ENCODE assay signal across 1 cellular context in genomic region chr11:7080900-7081299, GRCh38.
TF ChIP-seq lines count a peak whose summit lies in the region.

No MANE protein-coding gene starts in this region.

TF ChIP-seq in K562, 482 proteins besides CTCF, POLR2A, EP300 and RAD21 (continued from another document):
- TF ChIP-seq NFE2L1 (tag; IDR thresholded peaks at IDR 0.05; ENCODE audit: borderline replicate concordance, low read depth) (no peak), FOS (IDR thresholded peaks at IDR 0.05; ENCODE audit: extremely low read depth, insufficient read length) (no peak), ZNF780A (CRISPR knock-in tag; IDR thresholded peaks at IDR 0.05) (no peak), ZNF785 (CRISPR knock-in tag; IDR thresholded peaks at IDR 0.05) (no peak), HDAC2 (IDR thresholded peaks at IDR 0.05) (0 out of 2 replicates have a peak, but pooled peaks have one; percentile 18), NFIC (IDR thresholded peaks at IDR 0.05) (peak; percentile 23; the same call in 1 of the 2 replicates), CBX8 (IDR thresholded peaks at IDR 0.05; ENCODE audit: borderline replicate concordance, extremely low read depth, low read depth, low read length, poor library complexity, severe bottlenecking) (no peak), POU5F1 (IDR thresholded peaks at IDR 0.05; ENCODE audit: borderline replicate concordance, low read depth, low read length, partially characterized antibody) (no peak), CCAR2 (IDR thresholded peaks at IDR 0.05; ENCODE audit: low read depth, low read length) (no peak), MYNN (IDR thresholded peaks at IDR 0.05) (no peak), MYNN (CRISPR knock-in tag; IDR thresholded peaks at IDR 0.05) (no peak)
- TF ChIP-seq, protein P1, sequence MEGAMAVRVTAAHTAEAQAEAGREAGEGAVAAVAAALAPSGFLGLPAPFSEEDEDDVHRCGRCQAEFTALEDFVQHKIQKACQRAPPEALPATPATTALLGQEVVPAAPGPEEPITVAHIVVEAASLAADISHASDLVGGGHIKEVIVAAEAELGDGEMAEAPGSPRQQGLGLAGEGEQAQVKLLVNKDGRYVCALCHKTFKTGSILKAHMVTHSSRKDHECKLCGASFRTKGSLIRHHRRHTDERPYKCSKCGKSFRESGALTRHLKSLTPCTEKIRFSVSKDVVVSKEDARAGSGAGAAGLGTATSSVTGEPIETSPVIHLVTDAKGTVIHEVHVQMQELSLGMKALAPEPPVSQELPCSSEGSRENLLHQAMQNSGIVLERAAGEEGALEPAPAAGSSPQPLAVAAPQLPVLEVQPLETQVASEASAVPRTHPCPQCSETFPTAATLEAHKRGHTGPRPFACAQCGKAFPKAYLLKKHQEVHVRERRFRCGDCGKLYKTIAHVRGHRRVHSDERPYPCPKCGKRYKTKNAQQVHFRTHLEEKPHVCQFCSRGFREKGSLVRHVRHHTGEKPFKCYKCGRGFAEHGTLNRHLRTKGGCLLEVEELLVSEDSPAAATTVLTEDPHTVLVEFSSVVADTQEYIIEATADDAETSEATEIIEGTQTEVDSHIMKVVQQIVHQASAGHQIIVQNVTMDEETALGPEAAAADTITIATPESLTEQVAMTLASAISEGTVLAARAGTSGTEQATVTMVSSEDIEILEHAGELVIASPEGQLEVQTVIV (CRISPR knock-in tag; IDR thresholded peaks at IDR 0.05; ENCODE audit: borderline replicate concordance), result no peak
- TF ChIP-seq, protein P2, sequence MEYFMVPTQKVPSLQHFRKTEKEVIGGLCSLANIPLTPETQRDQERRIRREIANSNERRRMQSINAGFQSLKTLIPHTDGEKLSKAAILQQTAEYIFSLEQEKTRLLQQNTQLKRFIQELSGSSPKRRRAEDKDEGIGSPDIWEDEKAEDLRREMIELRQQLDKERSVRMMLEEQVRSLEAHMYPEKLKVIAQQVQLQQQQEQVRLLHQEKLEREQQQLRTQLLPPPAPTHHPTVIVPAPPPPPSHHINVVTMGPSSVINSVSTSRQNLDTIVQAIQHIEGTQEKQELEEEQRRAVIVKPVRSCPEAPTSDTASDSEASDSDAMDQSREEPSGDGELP (CRISPR knock-in tag; IDR thresholded peaks at IDR 0.05; ENCODE audit: borderline replicate concordance), result no peak
